ENCODE assay signal across 9 cellular contexts in genomic region chr9:128065907-128066712, GRCh38. TPM values are rescaled to one million over a fixed set of nuclear protein-coding genes. Genes with fewer than 3 reads are reported as not detected.
A peak's percentile ranks its signal among the peaks of the same experiment; 100 is the strongest.
DNase-seq lines count a peak whose midpoint lies in the region; ATAC-seq and TF ChIP-seq lines count a peak whose summit lies in the region.
"Had no signal": no experiment of that assay in that cellular context is flagged by ENCODE, and none has a peak within 500 bp of the region (broad histone marks: within the 10 kb centered on the region; RNA-seq: fewer than 3 reads in every experiment).

No MANE protein-coding gene starts in this region.

- 93 to 95% methylated on average over 14 to 18 of the region's 18 CpGs for WGBS in endodermal cell (ENCODE audit: insufficient coverage in 1 of 2, insufficient read length in 1 of 2), 2 experiments

- no peak for TF ChIP-seq CTCF in BJ (IDR thresholded peaks at IDR 0.05; ENCODE audit: insufficient read depth, low read depth, low read length)
- no peak for TF ChIP-seq CTCF in endodermal cell (conservative IDR thresholded peaks at IDR 0.05)

- H3K27me3 ChIP-seq in BJ (ENCODE audit: control insufficient read depth, insufficient read depth, low read length) (no peaks in the 10 kb centered on the region), endodermal cell (ENCODE audit: control insufficient read depth, insufficient read depth, low read length, poor library complexity, severe bottlenecking) (no peaks in the 10 kb centered on the region)

- H3K27ac ChIP-seq in KOPT-K1 (ENCODE audit: low read depth, low read length, poor library complexity, severe bottlenecking) (peak overlapping the region; percentile 89), endodermal cell (ENCODE audit: low read depth, low read length) (no peak overlapping the region), caudate nucleus (ENCODE audit: low read depth, low read length) (no peak overlapping the region)

- peaks cover 5% of the 10 kb centered on the region for H3K36me3 Mint-ChIP-seq in endodermal cell (ENCODE audit: low read depth)
- H3K36me3 Mint-ChIP-seq in naive thymus-derived CD8-positive, alpha-beta T cell: peaks cover 0 to 11% (median 2%) of the 10 kb centered on the region in 3 donors

- DNase-seq in BJ (ENCODE audit: low read depth) (no peak), endodermal cell (no peak), NCI-H748 treated with DMSO at 0.1 percent for 48 hours (lab: John Stamatoyannopoulos, UW) (no peak), caudate nucleus (lab: John Stamatoyannopoulos, UW) (no peak), occipital lobe (lab: John Stamatoyannopoulos, UW) (no peak)
- no peak for DNase-seq in naive thymus-derived CD8-positive, alpha-beta T cell
- DNase-seq: activated T-cell treated with anti-CD3 and anti-CD28 coated beads, Interleukin-2, amount 50 U/mL, for 24 hours had no signal

- H3K9ac ChIP-seq in endodermal cell (ENCODE audit: extremely low read depth, low read length, poor library complexity, severe bottlenecking): no peak overlapping the region

- H3K9me3 ChIP-seq in KOPT-K1 (ENCODE audit: insufficient read depth, low read length, poor library complexity, severe bottlenecking) (no peaks in the 10 kb centered on the region), endodermal cell (ENCODE audit: control insufficient read depth, low read length) (no peaks in the 10 kb centered on the region)

- no peak overlapping the region for H3K27ac Mint-ChIP-seq in endodermal cell
- peak overlapping the region in 6 of 10 donors; percentile 88 to 94 (median 93) for H3K27ac Mint-ChIP-seq in naive thymus-derived CD8-positive, alpha-beta T cell
- H3K27ac Mint-ChIP-seq: activated T-cell treated with anti-CD3 and anti-CD28 coated beads, Interleukin-2, amount 50 U/mL, for 24 hours had no signal

- peak overlapping the region; percentile 51 for H3K4me3 ChIP-seq in BJ (ENCODE audit: low read depth, low read length)
- peak overlapping the region; percentile 71 for H3K4me3 ChIP-seq in endodermal cell (ENCODE audit: low read length)

- H3K4me3 Mint-ChIP-seq in endodermal cell: no peak overlapping the region
- peak overlapping the region in 8 of 10 donors; percentile 34 to 84 (median 74) for H3K4me3 Mint-ChIP-seq in naive thymus-derived CD8-positive, alpha-beta T cell
- H3K4me3 Mint-ChIP-seq: activated T-cell treated with anti-CD3 and anti-CD28 coated beads, Interleukin-2, amount 50 U/mL, for 24 hours had no signal

- peaks cover 19% of the 10 kb centered on the region for H3K4me1 Mint-ChIP-seq in endodermal cell
- H3K4me1 Mint-ChIP-seq in naive thymus-derived CD8-positive, alpha-beta T cell: peaks cover 27 to 72% (median 47%) of the 10 kb centered on the region in 4 donors

- peaks cover 8% of the 10 kb centered on the region for H3K36me3 ChIP-seq in BJ (ENCODE audit: control insufficient read depth, insufficient read depth, low read length)
- H3K36me3 ChIP-seq in KOPT-K1 (ENCODE audit: insufficient read depth, low read length): peaks cover 20% of the 10 kb centered on the region; the same call in 1 of the 2 replicates
- no peaks in the 10 kb centered on the region for H3K36me3 ChIP-seq in endodermal cell (ENCODE audit: control insufficient read depth, insufficient read depth, low read length)

- CTCF ChIA-PET in BJ (lab: Yijun Ruan, JAX): interaction anchor here (1.0 to 2.9 kb wide), 5 partner anchors 9 to 122 kb away, joined by 3 to 11 read pairs (median 3); no protein-coding TSS in a partner anchor

- no peaks in the 10 kb centered on the region for H3K9me3 Mint-ChIP-seq in endodermal cell
- no peaks in the 10 kb centered on the region for H3K9me3 Mint-ChIP-seq in naive thymus-derived CD8-positive, alpha-beta T cell
- H3K9me3 Mint-ChIP-seq: activated T-cell treated with anti-CD3 and anti-CD28 coated beads, Interleukin-2, amount 50 U/mL, for 24 hours had no signal

- H3K27me3 Mint-ChIP-seq in endodermal cell (ENCODE audit: insufficient read depth): no peaks in the 10 kb centered on the region
- no peaks in the 10 kb centered on the region for H3K27me3 Mint-ChIP-seq in naive thymus-derived CD8-positive, alpha-beta T cell
- H3K27me3 Mint-ChIP-seq: activated T-cell treated with anti-CD3 and anti-CD28 coated beads, Interleukin-2, amount 50 U/mL, for 24 hours had no signal

- H3K4me1 ChIP-seq in endodermal cell (ENCODE audit: control insufficient read depth, insufficient read depth, low read length): no peaks in the 10 kb centered on the region

- POLR2A ChIA-PET in BJ (lab: Charles Lee): no interaction called here
- POLR2A ChIA-PET in naive thymus-derived CD8-positive, alpha-beta T cell (lab: Charles Lee): interaction anchor here (0.7 to 6.2 kb wide), 16 partner anchors 8 to 1015 kb away, joined by 3 to 54 read pairs (median 8); partner anchors contain the start of gene EEIG1

- no peak for ATAC-seq in naive thymus-derived CD8-positive, alpha-beta T cell
- ATAC-seq in GM21717 (IDR thresholded peaks at IDR 0.05; ENCODE audit: unreplicated experiment): no peak

RNA-seq across cellular contexts. Expression of gene NAIF1, which starts 1.0 kb away (rescaled TPM):
- polyA plus RNA-seq in BJ (2011; rRNA removed): 8.2 and 10.6 TPM in 2 replicates
- polyA minus RNA-seq in BJ (2011; rRNA and poly(A)+ RNA removed): 5.4 and 8.1 TPM in 2 replicates
- total RNA-seq in endodermal cell (1 to 10 TPM; 6.2 to 6.6 TPM), occipital lobe (6.4 TPM)
- 7.9 TPM for polyA plus RNA-seq in endodermal cell (2013, experiment 1 of 2)
- 7.3 TPM for polyA plus RNA-seq in endodermal cell (2013, experiment 2 of 2)
- 10 to 100 TPM; 14.3 to 18.3 TPM for total RNA-seq in naive thymus-derived CD8-positive, alpha-beta T cell
- polyA plus RNA-seq in naive thymus-derived CD8-positive, alpha-beta T cell: 10 to 100 TPM; 10.1 to 13.3 (median 11.3) TPM

RNA-seq across cellular contexts. Expression of gene SLC25A25, which starts 1.9 kb away (rescaled TPM):
- polyA plus RNA-seq in BJ (2011; rRNA removed): 10.2 and 12.9 TPM in 2 replicates
- polyA minus RNA-seq in BJ (2011; rRNA and poly(A)+ RNA removed): 12.9 and 21.2 TPM in 2 replicates
- total RNA-seq in endodermal cell: 10 to 100 TPM; 12.9 to 13.1 TPM
- 12.8 TPM for polyA plus RNA-seq in endodermal cell (2013, experiment 1 of 2)
- 11.1 TPM for polyA plus RNA-seq in endodermal cell (2013, experiment 2 of 2)
- 10 to 100 TPM; 18.6 to 18.9 TPM for total RNA-seq in naive thymus-derived CD8-positive, alpha-beta T cell
- 10 to 100 TPM; 12.1 to 17.8 (median 13.8) TPM for polyA plus RNA-seq in naive thymus-derived CD8-positive, alpha-beta T cell
- 36.0 TPM for total RNA-seq in occipital lobe
